Comparison of ENCODE assay signal across 3 cellular contexts in the genomic region with DNA sequence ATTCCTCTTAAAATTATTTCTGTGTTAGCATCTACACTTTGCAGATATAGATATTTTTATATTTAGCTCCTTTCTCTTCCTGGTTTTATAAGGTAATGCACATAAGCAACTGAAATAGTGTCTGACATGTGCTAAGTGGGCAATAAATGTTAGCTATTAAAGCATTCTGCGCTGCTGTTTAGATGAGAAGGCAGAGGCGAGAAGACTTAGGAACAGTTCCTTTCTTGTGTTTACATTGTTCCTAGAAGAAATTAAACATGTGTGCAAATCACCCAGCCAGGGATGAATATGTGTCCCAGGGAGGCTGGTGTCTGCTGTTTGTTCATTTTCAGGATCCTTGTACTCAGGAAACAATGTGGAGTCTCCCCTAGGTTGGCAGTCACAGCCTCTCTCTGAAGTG.
"Had no signal": no experiment of that assay in that cellular context is flagged by ENCODE, and none has a peak within 500 bp of the region (broad histone marks: within the 10 kb centered on the region; RNA-seq: fewer than 3 reads in every experiment).

No MANE protein-coding gene starts in this region.

- H3K4me3 ChIP-seq: GM12878 had no signal

- DNase-seq: GDM1, GF-D8 had no signal

- ATAC-seq: GM12878 had no signal
